Comparison of ENCODE assay signal across 1 cellular context in genomic region chr9:36175209-36175608, GRCh38. TPM values are rescaled to one million over a fixed set of nuclear protein-coding genes. Genes with fewer than 3 reads are reported as not detected.
"Had no signal": no experiment of that assay in that cellular context is flagged by ENCODE, and none has a peak within 500 bp of the region (broad histone marks: within the 10 kb centered on the region; RNA-seq: fewer than 3 reads in every experiment).

No MANE protein-coding gene starts in this region.

RNA-seq across cellular contexts. Expression of gene CCIN, which starts 6.0 kb away (rescaled TPM):
- total RNA-seq: H9 had no signal
